8 cellular contexts compared by ENCODE assay signal in genomic region chr3:138834359-138835176, GRCh38. TPM values are rescaled to one million over a fixed set of nuclear protein-coding genes. Genes with fewer than 3 reads are reported as not detected.
A peak's percentile ranks its signal among the peaks of the same experiment; 100 is the strongest.
DNase-seq lines count a peak whose midpoint lies in the region; ATAC-seq and TF ChIP-seq lines count a peak whose summit lies in the region.

Gene PIK3CB (minus strand): TSS chr3:138834928. CDS start chr3:138759343, 75,585 bp downstream.

- no peaks in the 10 kb centered on the region for H4K20me1 ChIP-seq in PC-9 (ENCODE audit: insufficient read depth)

- H3K27me3 ChIP-seq in PC-9 (ENCODE audit: insufficient read depth, low read depth): no peaks in the 10 kb centered on the region
- H3K27me3 ChIP-seq in esophagus (ENCODE audit: control insufficient read depth in 1 of 2, insufficient read depth in 2 of 2, low read length in 2 of 2): no peaks in the 10 kb centered on the region

- H3K4me3 ChIP-seq in PC-9 (peak within 1 kb of the TSS; percentile 63), esophagus (ENCODE audit: low read depth in 1 of 2, low read length in 2 of 2) (peak within 1 kb of the TSS; percentile 76 to 99)

- peak; percentile 34; the same call in 1 of the 2 replicates for TF ChIP-seq CTCF in PC-9 (conservative IDR thresholded peaks at IDR 0.05)

- intact Hi-C loops in PC-9 (cut with micrococcal nuclease; ENCODE audit: unreplicated experiment): loop anchor here (1.0 to 10.0 kb wide), 3 partner anchors 29 to 240 kb away; partner anchors contain the start of gene CEP70

- no peaks in the 10 kb centered on the region for H3K9me2 ChIP-seq in PC-9 (ENCODE audit: insufficient read depth)

- H3K27ac ChIP-seq in PC-9 (peak within 1 kb of the TSS; percentile 92), esophagus (ENCODE audit: low read depth in 2 of 2, low read length in 1 of 2) (peak within 1 kb of the TSS; percentile 93 to 98)

- H3K4me2 ChIP-seq in PC-9: peak within 1 kb of the TSS; percentile 88

- POLR2A ChIA-PET in PC-9 (lab: Charles Lee; ENCODE audit: unreplicated experiment): no interaction called here

- H3K27ac Mint-ChIP-seq in naive B cell: peak within 1 kb of the TSS; percentile 33 to 95 (median 92)
- peak within 1 kb of the TSS; percentile 97 for H3K27ac Mint-ChIP-seq in stimulated activated memory B cell treated with anti-CD40 and anti-IgM and Interleukin-4, amounts not matched to agents 10 μg/mL and 1 μg/mL and 100 μg/mL, for 72 hours

- H3K27me3 Mint-ChIP-seq in activated T-cell treated with anti-CD3 and anti-CD28 coated beads, Interleukin-2, amount 50 U/mL, for 4 hours (ENCODE audit: low read depth): no peaks in the 10 kb centered on the region
- H3K27me3 Mint-ChIP-seq in naive B cell: no peaks in the 10 kb centered on the region
- no peaks in the 10 kb centered on the region for H3K27me3 Mint-ChIP-seq in stimulated activated memory B cell treated with anti-CD40 and anti-IgM and Interleukin-4, amounts not matched to agents 10 μg/mL and 1 μg/mL and 100 μg/mL, for 72 hours

- H3F3A ChIP-seq in PC-9 (ENCODE audit: insufficient read depth, low read depth): peaks cover 22% of the 10 kb centered on the region; the same call in 1 of the 2 replicates

- CTCF ChIA-PET in PC-9 (lab: Charles Lee): no interaction called here

- WGBS in esophagus, 2 donors: 1% methylated on average over 79 to 100 of the region's 100 CpGs

- peaks cover 16% of the 10 kb centered on the region for H3K4me1 ChIP-seq in PC-9 (replicated peaks; ENCODE audit: insufficient read depth)
- no peaks in the 10 kb centered on the region for H3K4me1 ChIP-seq in esophagus (ENCODE audit: control insufficient read depth in 2 of 2, insufficient read depth in 2 of 2, low read length in 1 of 2)

- H3K36me3 Mint-ChIP-seq in activated T-cell treated with anti-CD3 and anti-CD28 coated beads, Interleukin-2, amount 50 U/mL, for 4 hours (ENCODE audit: insufficient read depth): peaks cover 4% of the 10 kb centered on the region
- H3K36me3 Mint-ChIP-seq in naive B cell: no peaks in the 10 kb centered on the region
- peaks cover 8% of the 10 kb centered on the region for H3K36me3 Mint-ChIP-seq in stimulated activated memory B cell treated with anti-CD40 and anti-IgM and Interleukin-4, amounts not matched to agents 10 μg/mL and 1 μg/mL and 100 μg/mL, for 72 hours

- no peaks in the 10 kb centered on the region for H3K9me3 Mint-ChIP-seq in activated T-cell treated with anti-CD3 and anti-CD28 coated beads, Interleukin-2, amount 50 U/mL, for 4 hours
- H3K9me3 Mint-ChIP-seq in naive B cell: no peaks in the 10 kb centered on the region
- H3K9me3 Mint-ChIP-seq in stimulated activated memory B cell treated with anti-CD40 and anti-IgM and Interleukin-4, amounts not matched to agents 10 μg/mL and 1 μg/mL and 100 μg/mL, for 72 hours: no peaks in the 10 kb centered on the region

- peaks cover 48% of the 10 kb centered on the region for H3K79me2 ChIP-seq in PC-9 (ENCODE audit: low read depth)

- H3K9me3 ChIP-seq in PC-9 (ENCODE audit: insufficient read depth, low read depth) (no peaks in the 10 kb centered on the region), esophagus (ENCODE audit: control insufficient read depth in 2 of 2, insufficient read depth in 1 of 2, low read depth in 1 of 2, low read length in 1 of 2) (no peaks in the 10 kb centered on the region)

- TF ChIP-seq RAD21 in Ishikawa (IDR thresholded peaks at IDR 0.05; ENCODE audit: low read depth): 0 out of 2 replicates have a peak, but pooled peaks have one; percentile 15

- peak within 1 kb of the TSS; percentile 93 for H2AFZ ChIP-seq in PC-9

- DNase-seq in DMS114 treated with DMSO at 0.1 percent for 48 hours (lab: John Stamatoyannopoulos, UW; ENCODE audit: unreplicated experiment) (peak; percentile 68), PC-9 (peak; percentile 63 to 92), naive B cell (peak; percentile 84)
- DNase-seq in activated T-cell treated with anti-CD3 and anti-CD28 coated beads, Interleukin-2, amount 50 U/mL, for 4 hours: peak; percentile 84

- no TSS peak for BruUV-seq in PC-9 (replicated peaks; lab: Mats Ljungman, UMichigan)

- ATAC-seq in GM21526 (IDR thresholded peaks at IDR 0.05; ENCODE audit: low FRiP score, unreplicated experiment) (peak; percentile 89), naive B cell (ENCODE audit: low read depth in 2 of 2) (peak; percentile 86 to 92)
- ATAC-seq in activated T-cell treated with anti-CD3 and anti-CD28 coated beads, Interleukin-2, amount 50 U/mL, for 4 hours: peak; percentile 90 to 93
- peak; percentile 98 for ATAC-seq in stimulated activated memory B cell treated with anti-CD40 and anti-IgM and Interleukin-4, amounts not matched to agents 10 μg/mL and 1 μg/mL and 100 μg/mL, for 72 hours

- TF ChIP-seq EP300 in Ishikawa (IDR thresholded peaks at IDR 0.05; ENCODE audit: borderline replicate concordance): no peak

- H3K4me3 Mint-ChIP-seq in activated T-cell treated with anti-CD3 and anti-CD28 coated beads, Interleukin-2, amount 50 U/mL, for 4 hours: peak within 1 kb of the TSS; percentile 90
- H3K4me3 Mint-ChIP-seq in naive B cell: peak within 1 kb of the TSS; percentile 92 to 97 (median 94)
- H3K4me3 Mint-ChIP-seq in stimulated activated memory B cell treated with anti-CD40 and anti-IgM and Interleukin-4, amounts not matched to agents 10 μg/mL and 1 μg/mL and 100 μg/mL, for 72 hours: peak within 1 kb of the TSS; percentile 97

- H3K4me1 Mint-ChIP-seq in activated T-cell treated with anti-CD3 and anti-CD28 coated beads, Interleukin-2, amount 50 U/mL, for 4 hours (ENCODE audit: low read depth): peaks cover 27% of the 10 kb centered on the region
- H3K4me1 Mint-ChIP-seq in naive B cell: peaks cover 20 to 22% (median 20%) of the 10 kb centered on the region in 3 donors
- H3K4me1 Mint-ChIP-seq in stimulated activated memory B cell treated with anti-CD40 and anti-IgM and Interleukin-4, amounts not matched to agents 10 μg/mL and 1 μg/mL and 100 μg/mL, for 72 hours: peaks cover 36% of the 10 kb centered on the region

- no peaks in the 10 kb centered on the region; the same call in 1 of the 2 replicates for H3K36me3 ChIP-seq in PC-9 (ENCODE audit: low read depth)
- no peaks in the 10 kb centered on the region for H3K36me3 ChIP-seq in esophagus (ENCODE audit: control insufficient read depth in 2 of 2, insufficient read depth in 2 of 2, low read length in 1 of 2)

TF ChIP-seq in Ishikawa, 13 proteins besides CTCF, POLR2A, EP300 and RAD21:
- TF ChIP-seq MAX (IDR thresholded peaks at IDR 0.05) (peak; percentile 51), ZBTB7A (IDR thresholded peaks at IDR 0.05; ENCODE audit: low read depth) (peak; percentile 85), YY1 (IDR thresholded peaks at IDR 0.05; ENCODE audit: low read depth) (peak; percentile 37; the same call in 1 of the 2 replicates), TAF1 (IDR thresholded peaks at IDR 0.05; ENCODE audit: low read depth) (peak; percentile 75), TCF12 (IDR thresholded peaks at IDR 0.05; ENCODE audit: low read depth) (peak; percentile 32; the same call in 1 of the 2 replicates), REST (IDR thresholded peaks at IDR 0.05; ENCODE audit: low read depth) (peak; percentile 8; the same call in 1 of the 2 replicates), FOXM1 (IDR thresholded peaks at IDR 0.05; ENCODE audit: borderline replicate concordance, low read depth) (no peak), TEAD4 (IDR thresholded peaks at IDR 0.05) (no peak)

RNA-seq across cellular contexts. Expression of gene PIK3CB, which starts in this region (rescaled TPM):
- total RNA-seq in PC-9 (2021): 41.9 and 47.8 TPM in 2 replicates
- 10 to 100 TPM; 16.1 to 19.0 (median 17.9) TPM for total RNA-seq in activated T-cell treated with anti-CD3 and anti-CD28 coated beads, Interleukin-2, amount 50 U/mL, for 4 hours
- polyA plus RNA-seq in esophagus (10 to 100 TPM in 1 of 2 donors, 1 to 10 TPM in 1; 7.5 to 10.6 TPM), naive B cell (ENCODE audit: low read depth in 6 of 6) (10 to 100 TPM in 4 of 6 donors, 1 to 10 TPM in 2; 3.0 to 15.2 (median 10.9) TPM)

Comparison
In these comparisons a context has a peak if more than half of its experiments do, and no peak if none do; other contexts are left out.
1. Peak in every context shown above with its lines: DNase-seq, ATAC-seq, H3K4me3 ChIP-seq and H3K27ac ChIP-seq.